19 cellular contexts compared by ENCODE assay signal in the genomic region with DNA sequence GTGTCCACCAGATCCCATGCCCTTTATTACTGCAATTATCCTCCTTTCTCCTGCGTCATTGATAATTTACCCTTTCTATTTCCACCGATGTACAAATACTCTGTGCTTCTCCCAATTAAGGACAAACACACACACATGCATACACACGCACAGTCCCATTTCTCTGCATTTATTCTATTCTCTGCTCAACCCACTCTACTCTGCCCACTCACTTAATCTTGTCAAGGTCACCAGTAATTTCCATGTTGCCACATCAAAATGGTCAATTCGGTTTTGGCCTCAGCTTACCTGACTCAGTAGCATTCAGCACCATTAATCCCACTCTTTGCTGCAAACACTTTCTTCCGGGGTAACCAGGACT. TPM values are rescaled to one million over a fixed set of nuclear protein-coding genes. Genes with fewer than 3 reads are reported as not detected.
DNase-seq lines count a peak whose midpoint lies in the region; ATAC-seq and TF ChIP-seq lines count a peak whose summit lies in the region.
"Had no signal": no experiment of that assay in that cellular context is flagged by ENCODE, and none has a peak within 500 bp of the region (broad histone marks: within the 10 kb centered on the region; RNA-seq: fewer than 3 reads in every experiment).

No MANE protein-coding gene starts in this region.

- no peak overlapping the region for H3K27ac ChIP-seq in GM23338 (ENCODE audit: low read depth)
- H3K27ac ChIP-seq in muscle layer of colon (ENCODE audit: low read depth, low read length): peak overlapping the region; percentile 5
- H3K27ac ChIP-seq: BLaER1, KMS-11 had no signal

- H4K20me1 ChIP-seq in GM23338 (replicated peaks; ENCODE audit: insufficient read depth): no peaks in the 10 kb centered on the region
- H4K20me1 ChIP-seq: BLaER1 had no signal

- CTCF ChIA-PET in activated CD8-positive, alpha-beta memory T cell treated with anti-CD3 and anti-CD28 coated beads, Interleukin-2, amount 10 ng/mL, durations not matched to agents 7 days and 5 days (lab: Charles Lee): interaction anchor here (0.6 to 1.3 kb wide), 2 partner anchors 9 to 216 kb away, joined by 3 read pairs; no protein-coding TSS in a partner anchor

- peak overlapping the region; percentile 63; the same call in 1 of the 2 replicates for H2AFZ ChIP-seq in GM23338

- peaks cover 3% of the 10 kb centered on the region for H3K9me3 Mint-ChIP-seq in activated CD8-positive, alpha-beta memory T cell treated with anti-CD3 and anti-CD28 coated beads, Interleukin-2, amount 10 ng/mL, durations not matched to agents 7 days and 5 days (ENCODE audit: low read depth)
- H3K9me3 Mint-ChIP-seq in GM23338: peaks cover 8% of the 10 kb centered on the region; the same call in 2 of the 3 replicates
- peaks cover 7% of the 10 kb centered on the region for H3K9me3 Mint-ChIP-seq in activated CD4-positive, alpha-beta T cell treated with anti-CD3 and anti-CD28 coated beads, Interleukin-2, amount 10 ng/mL, durations not matched to agents 24 days and 14 days

- H3K27me3 ChIP-seq in GM23338 (ENCODE audit: insufficient read depth): no peaks in the 10 kb centered on the region
- H3K27me3 ChIP-seq in muscle layer of colon (ENCODE audit: control insufficient read depth in 1 of 2, insufficient read depth in 2 of 2, low read length in 2 of 2): no peaks in the 10 kb centered on the region
- H3K27me3 ChIP-seq: BLaER1 had no signal

- peaks cover 8% of the 10 kb centered on the region for H3K4me1 Mint-ChIP-seq in activated CD8-positive, alpha-beta memory T cell treated with anti-CD3 and anti-CD28 coated beads, Interleukin-2, amount 10 ng/mL, durations not matched to agents 7 days and 5 days
- H3K4me1 Mint-ChIP-seq in GM23338: no peaks in the 10 kb centered on the region
- peaks cover 2% of the 10 kb centered on the region for H3K4me1 Mint-ChIP-seq in activated CD4-positive, alpha-beta T cell treated with anti-CD3 and anti-CD28 coated beads, Interleukin-2, amount 10 ng/mL, durations not matched to agents 24 days and 14 days
- H3K4me1 Mint-ChIP-seq: CD4-positive, CD25-positive, alpha-beta regulatory T cell had no signal

- H3K79me2 ChIP-seq in GM23338 (replicated peaks; ENCODE audit: insufficient read depth): no peaks in the 10 kb centered on the region

- H3K4me2 ChIP-seq in GM23338: no peak overlapping the region
- H3K4me2 ChIP-seq: BLaER1, KMS-11, SK-N-SH had no signal

- no peaks in the 10 kb centered on the region for H3K36me3 Mint-ChIP-seq in activated CD8-positive, alpha-beta memory T cell treated with anti-CD3 and anti-CD28 coated beads, Interleukin-2, amount 10 ng/mL, durations not matched to agents 7 days and 5 days
- no peaks in the 10 kb centered on the region for H3K36me3 Mint-ChIP-seq in GM23338 (ENCODE audit: low read depth)
- no peaks in the 10 kb centered on the region for H3K36me3 Mint-ChIP-seq in activated CD4-positive, alpha-beta T cell treated with anti-CD3 and anti-CD28 coated beads, Interleukin-2, amount 10 ng/mL, durations not matched to agents 24 days and 14 days (ENCODE audit: low read depth)
- H3K36me3 Mint-ChIP-seq: CD4-positive, CD25-positive, alpha-beta regulatory T cell had no signal

- no peak overlapping the region for H3K4me3 ChIP-seq in GM23338
- no peak overlapping the region for H3K4me3 ChIP-seq in muscle layer of colon (ENCODE audit: low read depth in 1 of 2, low read length in 2 of 2)
- H3K4me3 ChIP-seq: BLaER1, HAP-1 had no signal

- no peaks in the 10 kb centered on the region for H3K9me3 ChIP-seq in muscle layer of colon (ENCODE audit: low read length)
- H3K9me3 ChIP-seq: HAP-1, SK-N-SH had no signal

- DNase-seq in activated CD8-positive, alpha-beta memory T cell treated with anti-CD3 and anti-CD28 coated beads for 24 hours: peak; percentile 3
- DNase-seq in activated CD8-positive, alpha-beta memory T cell treated with anti-CD3 and anti-CD28 coated beads, Interleukin-2, amount 10 ng/mL, durations not matched to agents 7 days and 5 days: no peak
- DNase-seq in GM23338 (ENCODE audit: low spot score) (no peak), NCI-H748 treated with DMSO at 0.1 percent for 48 hours (lab: John Stamatoyannopoulos, UW) (peak; percentile 15), Ammon's horn (ENCODE audit: low spot score) (no peak), hepatic stellate cell (ENCODE audit: low spot score) (no peak)
- DNase-seq in activated CD4-positive, alpha-beta T cell treated with anti-CD3 and anti-CD28 coated beads, Interleukin-2, amount 10 ng/mL, durations not matched to agents 24 days and 14 days: no peak
- DNase-seq: 8988T; CD4-positive, CD25-positive, alpha-beta regulatory T cell; IMR-90; MM.1S; NCI-H2227 treated with DMSO at 0.1 percent for 48 hours; NCI-H526 treated with DMSO at 0.1 percent for 48 hours; SK-N-SH; SW 1271 had no signal

- no peaks in the 10 kb centered on the region for H3K4me1 ChIP-seq in GM23338 (ENCODE audit: insufficient read depth)
- H3K4me1 ChIP-seq in muscle layer of colon (ENCODE audit: insufficient read depth, low read length): peaks cover 9% of the 10 kb centered on the region
- H3K4me1 ChIP-seq: BLaER1, HAP-1 had no signal

- no peak for ATAC-seq in activated CD8-positive, alpha-beta memory T cell treated with anti-CD3 and anti-CD28 coated beads, Interleukin-2, amount 10 ng/mL, durations not matched to agents 7 days and 5 days
- no peak for ATAC-seq in GM23338

- peaks cover 13% of the 10 kb centered on the region for H3K27me3 Mint-ChIP-seq in activated CD8-positive, alpha-beta memory T cell treated with anti-CD3 and anti-CD28 coated beads, Interleukin-2, amount 10 ng/mL, durations not matched to agents 7 days and 5 days
- H3K27me3 Mint-ChIP-seq in GM23338 (ENCODE audit: insufficient read depth, low read depth, poor library complexity): no peaks in the 10 kb centered on the region
- peaks cover 12% of the 10 kb centered on the region for H3K27me3 Mint-ChIP-seq in activated CD4-positive, alpha-beta T cell treated with anti-CD3 and anti-CD28 coated beads, Interleukin-2, amount 10 ng/mL, durations not matched to agents 24 days and 14 days

- H3K9me2 ChIP-seq in GM23338 (ENCODE audit: insufficient read depth): no peaks in the 10 kb centered on the region
- H3K9me2 ChIP-seq: SK-N-SH had no signal

- H3K4me3 Mint-ChIP-seq in activated CD8-positive, alpha-beta memory T cell treated with anti-CD3 and anti-CD28 coated beads, Interleukin-2, amount 10 ng/mL, durations not matched to agents 7 days and 5 days: no peak overlapping the region
- no peak overlapping the region for H3K4me3 Mint-ChIP-seq in GM23338
- H3K4me3 Mint-ChIP-seq in activated CD4-positive, alpha-beta T cell treated with anti-CD3 and anti-CD28 coated beads, Interleukin-2, amount 10 ng/mL, durations not matched to agents 24 days and 14 days: no peak overlapping the region
- H3K4me3 Mint-ChIP-seq: CD4-positive, CD25-positive, alpha-beta regulatory T cell had no signal

- intact Hi-C loops in activated CD4-positive, alpha-beta T cell treated with anti-CD3 and anti-CD28 coated beads, Interleukin-2, amount 10 ng/mL, durations not matched to agents 24 days and 14 days (cut with micrococcal nuclease): no loop called here

- H3K9ac ChIP-seq in muscle layer of colon (ENCODE audit: low read length): no peak overlapping the region
- H3K9ac ChIP-seq: BLaER1, KMS-11, SK-N-SH had no signal

- no peaks in the 10 kb centered on the region; the same call in 1 of the 2 replicates for H3K36me3 ChIP-seq in GM23338 (ENCODE audit: insufficient read depth)
- no peaks in the 10 kb centered on the region for H3K36me3 ChIP-seq in muscle layer of colon (ENCODE audit: insufficient read depth, low read length)
- H3K36me3 ChIP-seq: BLaER1, HAP-1 had no signal

- TF ChIP-seq CTCF in GM23338 (conservative IDR thresholded peaks at IDR 0.05; ENCODE audit: low read depth in 2 of 2): no peak

- no peak overlapping the region for H3K27ac Mint-ChIP-seq in activated CD8-positive, alpha-beta memory T cell treated with anti-CD3 and anti-CD28 coated beads, Interleukin-2, amount 10 ng/mL, durations not matched to agents 7 days and 5 days
- H3K27ac Mint-ChIP-seq in GM23338: no peak overlapping the region
- no peak overlapping the region for H3K27ac Mint-ChIP-seq in activated CD4-positive, alpha-beta T cell treated with anti-CD3 and anti-CD28 coated beads, Interleukin-2, amount 10 ng/mL, durations not matched to agents 24 days and 14 days
- H3K27ac Mint-ChIP-seq: CD4-positive, CD25-positive, alpha-beta regulatory T cell had no signal

- no peaks in the 10 kb centered on the region for H3F3A ChIP-seq in GM23338 (replicated peaks; ENCODE audit: low read depth)

TF ChIP-seq in GM23338, 12 proteins besides CTCF, POLR2A, EP300 and RAD21:
- TF ChIP-seq CREB1 (CRISPR knock-in tag; IDR thresholded peaks at IDR 0.05; ENCODE audit: low read depth) (no peak), ETS1 (IDR thresholded peaks at IDR 0.05) (no peak), JUNB (IDR thresholded peaks at IDR 0.05; ENCODE audit: unreplicated experiment) (no peak)

RNA-seq across cellular contexts. Expression of gene STRBP, which starts 14.6 kb away (rescaled TPM):
- total RNA-seq in activated CD8-positive, alpha-beta memory T cell treated with anti-CD3 and anti-CD28 coated beads, Interleukin-2, amount 10 ng/mL, durations not matched to agents 7 days and 5 days: 10 to 100 TPM; 19.3 to 27.4 TPM
- total RNA-seq in GM23338 (2014; rRNA removed; shearing (Covaris generic)): 113 and 116 TPM in 2 replicates
- polyA plus RNA-seq in GM23338 (2016; fragmentation: Nextera tagmentation; extraction: Ambion mirVana): 80.5 and 89.0 TPM in 2 replicates
- total RNA-seq in activated CD4-positive, alpha-beta T cell treated with anti-CD3 and anti-CD28 coated beads, Interleukin-2, amount 10 ng/mL, durations not matched to agents 24 days and 14 days: 25.1 and 25.8 TPM in 2 replicates

Comparison
In these comparisons a context has a peak if more than half of its experiments do, and no peak if none do; other contexts are left out.
1. DNase-seq: peak in activated CD8-positive, alpha-beta memory T cell treated with anti-CD3 and anti-CD28 coated beads for 24 hours (single experiment) and NCI-H748 treated with DMSO at 0.1 percent for 48 hours (single experiment); none in activated CD8-positive, alpha-beta memory T cell treated with anti-CD3 and anti-CD28 coated beads, Interleukin-2, amount 10 ng/mL, durations not matched to agents 7 days and 5 days (single experiment), GM23338 (single experiment), Ammon's horn (single experiment), hepatic stellate cell (single experiment) and activated CD4-positive, alpha-beta T cell treated with anti-CD3 and anti-CD28 coated beads, Interleukin-2, amount 10 ng/mL, durations not matched to agents 24 days and 14 days (single experiment).